ENCODE assay signal across 10 cellular contexts in genomic region chr2:136377423-136378382, GRCh38.
DNase-seq lines count a peak whose midpoint lies in the region; FAIRE-seq and TF ChIP-seq lines count a peak whose summit lies in the region.
"Had no signal": no experiment of that assay in that cellular context is flagged by ENCODE, and none has a peak within 500 bp of the region (broad histone marks: within the 10 kb centered on the region; RNA-seq: fewer than 3 reads in every experiment).

No MANE protein-coding gene starts in this region.

- H3K36me3 ChIP-seq in neural progenitor cell, result no peaks in the 10 kb centered on the region

- no peaks in the 10 kb centered on the region for H3K27me3 ChIP-seq in neural progenitor cell

- CTCF ChIA-PET in activated CD4-positive, alpha-beta T cell treated with anti-CD3 and anti-CD28 coated beads, Interleukin-2, amount 10 ng/mL, durations not matched to agents 7 days and 5 days (lab: Charles Lee), result interaction anchor here (0.9 to 7.6 kb wide), 7 partner anchors 8 to 558 kb away, joined by 3 to 50 read pairs (median 3); no protein-coding TSS in a partner anchor

- no peaks in the 10 kb centered on the region for H3K4me1 ChIP-seq in neural progenitor cell

- H3K4me2 ChIP-seq in neural progenitor cell, result no peak overlapping the region

- no peak overlapping the region for H3K27ac ChIP-seq in neural progenitor cell
- H3K27ac ChIP-seq: RWPE1 had no signal

- H3K27ac Mint-ChIP-seq in activated CD4-positive, alpha-beta T cell treated with anti-CD3 and anti-CD28 coated beads, Interleukin-2, amount 10 ng/mL, durations not matched to agents 7 days and 5 days, result peak overlapping the region; percentile 38
- H3K27ac Mint-ChIP-seq in activated T-helper 1 cell treated with anti-CD3 and anti-CD28 coated beads, Interleukin-12 subunit alpha, Interleukin-12 subunit beta, Interleukin-2, Interleukin-4 antibody, amounts not matched to agents 30 ng/mL and 10 ng/mL and 1 ng/mL, durations not matched to agents 14 hours and 24 hours and 36 hours, result peak overlapping the region; percentile 95
- H3K27ac Mint-ChIP-seq in neural progenitor cell, result peak overlapping the region; percentile 93

- WGBS in lower leg skin, 2 donors, result 85 to 90% methylated on average over 7 of the region's 7 CpGs

- H2AFZ ChIP-seq in neural progenitor cell (replicated peaks), result no peak overlapping the region

- H3K9ac ChIP-seq in neural progenitor cell, result no peak overlapping the region

- H3K4me3 Mint-ChIP-seq in activated CD4-positive, alpha-beta T cell treated with anti-CD3 and anti-CD28 coated beads, Interleukin-2, amount 10 ng/mL, durations not matched to agents 7 days and 5 days, result no peak overlapping the region
- no peak overlapping the region for H3K4me3 Mint-ChIP-seq in activated T-helper 1 cell treated with anti-CD3 and anti-CD28 coated beads, Interleukin-12 subunit alpha, Interleukin-12 subunit beta, Interleukin-2, Interleukin-4 antibody, amounts not matched to agents 30 ng/mL and 10 ng/mL and 1 ng/mL, durations not matched to agents 14 hours and 24 hours and 36 hours
- no peak overlapping the region for H3K4me3 Mint-ChIP-seq in neural progenitor cell

- H3K4me3 ChIP-seq in neural progenitor cell (no peak overlapping the region), lower leg skin (ENCODE audit: low read depth, poor library complexity, severe bottlenecking) (no peak overlapping the region)

- no peaks in the 10 kb centered on the region for H3K9me3 ChIP-seq in neural progenitor cell (ENCODE audit: low read depth)

- no peak for DNase-seq in activated CD4-positive, alpha-beta T cell treated with anti-CD3 and anti-CD28 coated beads, Interleukin-2, amount 10 ng/mL, durations not matched to agents 7 days and 5 days
- no peak for DNase-seq in activated CD4-positive, alpha-beta T cell treated with anti-CD3 and anti-CD28 coated beads for 48 hours
- DNase-seq in GM12891 (ENCODE audit: insufficient read length, low spot score) (no peak), neural progenitor cell (ENCODE audit: low spot score) (no peak), A172 (ENCODE audit: low spot score) (no peak), NCI-H128 (lab: John Stamatoyannopoulos, UW; ENCODE audit: unreplicated experiment) (no peak), lower leg skin (ENCODE audit: low spot score in 2 of 2) (no peak)
- no peak for DNase-seq in activated T-helper 1 cell treated with anti-CD3 and anti-CD28 coated beads, Interleukin-12 subunit alpha, Interleukin-12 subunit beta, Interleukin-2, Interleukin-4 antibody, amounts not matched to agents 30 ng/mL and 10 ng/mL and 1 ng/mL, durations not matched to agents 14 hours and 24 hours and 36 hours (ENCODE audit: low spot score)
- DNase-seq: NCI-H187 had no signal

- H3K4me1 Mint-ChIP-seq in activated CD4-positive, alpha-beta T cell treated with anti-CD3 and anti-CD28 coated beads, Interleukin-2, amount 10 ng/mL, durations not matched to agents 7 days and 5 days, result peaks cover 69% of the 10 kb centered on the region
- H3K4me1 Mint-ChIP-seq in activated T-helper 1 cell treated with anti-CD3 and anti-CD28 coated beads, Interleukin-12 subunit alpha, Interleukin-12 subunit beta, Interleukin-2, Interleukin-4 antibody, amounts not matched to agents 30 ng/mL and 10 ng/mL and 1 ng/mL, durations not matched to agents 14 hours and 24 hours and 36 hours (ENCODE audit: low read depth), result peaks cover 67% of the 10 kb centered on the region
- H3K4me1 Mint-ChIP-seq in neural progenitor cell, result peaks cover 37% of the 10 kb centered on the region

- peak; percentile 50 for FAIRE-seq in GM12891 (lab: Jason Lieb, UNC)

- H3K9me3 Mint-ChIP-seq in activated CD4-positive, alpha-beta T cell treated with anti-CD3 and anti-CD28 coated beads, Interleukin-2, amount 10 ng/mL, durations not matched to agents 7 days and 5 days, result peaks cover 6% of the 10 kb centered on the region
- H3K9me3 Mint-ChIP-seq in activated T-helper 1 cell treated with anti-CD3 and anti-CD28 coated beads, Interleukin-12 subunit alpha, Interleukin-12 subunit beta, Interleukin-2, Interleukin-4 antibody, amounts not matched to agents 30 ng/mL and 10 ng/mL and 1 ng/mL, durations not matched to agents 14 hours and 24 hours and 36 hours, result peaks cover 8% of the 10 kb centered on the region
- H3K9me3 Mint-ChIP-seq in neural progenitor cell, result no peaks in the 10 kb centered on the region

- no peaks in the 10 kb centered on the region for H3K27me3 Mint-ChIP-seq in activated CD4-positive, alpha-beta T cell treated with anti-CD3 and anti-CD28 coated beads, Interleukin-2, amount 10 ng/mL, durations not matched to agents 7 days and 5 days
- H3K27me3 Mint-ChIP-seq in activated T-helper 1 cell treated with anti-CD3 and anti-CD28 coated beads, Interleukin-12 subunit alpha, Interleukin-12 subunit beta, Interleukin-2, Interleukin-4 antibody, amounts not matched to agents 30 ng/mL and 10 ng/mL and 1 ng/mL, durations not matched to agents 14 hours and 24 hours and 36 hours (ENCODE audit: insufficient read depth), result no peaks in the 10 kb centered on the region
- peaks cover 2% of the 10 kb centered on the region for H3K27me3 Mint-ChIP-seq in neural progenitor cell (ENCODE audit: insufficient read depth, low read depth)

- no peaks in the 10 kb centered on the region for H3K79me2 ChIP-seq in neural progenitor cell (ENCODE audit: low read depth)

- intact Hi-C loops in activated T-helper 1 cell treated with anti-CD3 and anti-CD28 coated beads, Interleukin-12 subunit alpha, Interleukin-12 subunit beta, Interleukin-2, Interleukin-4 antibody, amounts not matched to agents 30 ng/mL and 10 ng/mL and 1 ng/mL, durations not matched to agents 14 hours and 24 hours and 36 hours (cut with micrococcal nuclease), result loop anchor here (1.0 kb wide), 3 partner anchors 72 to 461 kb away; no protein-coding TSS in a partner anchor
- intact Hi-C loops in lower leg skin (cut with DNase I; ENCODE audit: low total_unique reads), result loop anchor here (10.0 kb wide), 1 partner anchor 463 kb away; no protein-coding TSS in a partner anchor

- TF ChIP-seq CTCF in neural progenitor cell (IDR thresholded peaks at IDR 0.05), result no peak
- no peak for TF ChIP-seq CTCF in lower leg skin (IDR thresholded peaks at IDR 0.05)

- no peaks in the 10 kb centered on the region for H4K20me1 ChIP-seq in neural progenitor cell (ENCODE audit: low read depth)

- POLR2A ChIA-PET in activated CD4-positive, alpha-beta T cell treated with anti-CD3 and anti-CD28 coated beads, Interleukin-2, amount 10 ng/mL, durations not matched to agents 7 days and 5 days (lab: Charles Lee), result interaction anchor here (0.7 kb wide), 1 partner anchor 200 kb away, joined by 4 read pairs; no protein-coding TSS in a partner anchor

- peaks cover 6% of the 10 kb centered on the region for H3K36me3 Mint-ChIP-seq in activated CD4-positive, alpha-beta T cell treated with anti-CD3 and anti-CD28 coated beads, Interleukin-2, amount 10 ng/mL, durations not matched to agents 7 days and 5 days (ENCODE audit: low read depth)
- peaks cover 7% of the 10 kb centered on the region for H3K36me3 Mint-ChIP-seq in activated T-helper 1 cell treated with anti-CD3 and anti-CD28 coated beads, Interleukin-12 subunit alpha, Interleukin-12 subunit beta, Interleukin-2, Interleukin-4 antibody, amounts not matched to agents 30 ng/mL and 10 ng/mL and 1 ng/mL, durations not matched to agents 14 hours and 24 hours and 36 hours (ENCODE audit: low read depth)
- no peaks in the 10 kb centered on the region for H3K36me3 Mint-ChIP-seq in neural progenitor cell

- no peaks in the 10 kb centered on the region for H3F3A ChIP-seq in neural progenitor cell (ENCODE audit: low read depth)

- TF ChIP-seq POLR2A in GM12891 (IDR thresholded peaks at IDR 0.05; ENCODE audit: low read depth, low read length), result no peak
- TF ChIP-seq POLR2A in lower leg skin (IDR thresholded peaks at IDR 0.05), result no peak

TF ChIP-seq in GM12891, 5 proteins besides CTCF, POLR2A, EP300 and RAD21:
- TF ChIP-seq POLR2AphosphoS5 (IDR thresholded peaks at IDR 0.05; ENCODE audit: low read depth, low read length), result no peak
- TF ChIP-seq POU2F2 (IDR thresholded peaks at IDR 0.05; ENCODE audit: low read depth, low read length), result no peak
- TF ChIP-seq SPI1 (IDR thresholded peaks at IDR 0.05; ENCODE audit: low read depth, low read length), result no peak
- TF ChIP-seq PAX5 (IDR thresholded peaks at IDR 0.05; ENCODE audit: insufficient read depth, low read length, severe bottlenecking), result no peak
- no peak for TF ChIP-seq TAF1 (IDR thresholded peaks at IDR 0.05; ENCODE audit: low read depth, low read length)
TF ChIP-seq in GM12891: peak in this region for 0.

Comparison
In these comparisons a context has a peak if more than half of its experiments do, and no peak if none do; other contexts are left out.
1. H3K27ac Mint-ChIP-seq: peak in every context shown above with its lines; median percentile 95 in activated T-helper 1 cell treated with anti-CD3 and anti-CD28 coated beads, Interleukin-12 subunit alpha, Interleukin-12 subunit beta, Interleukin-2, Interleukin-4 antibody, amounts not matched to agents 30 ng/mL and 10 ng/mL and 1 ng/mL, durations not matched to agents 14 hours and 24 hours and 36 hours; 93 in neural progenitor cell; 38 in activated CD4-positive, alpha-beta T cell treated with anti-CD3 and anti-CD28 coated beads, Interleukin-2, amount 10 ng/mL, durations not matched to agents 7 days and 5 days.